ENCODE assay signal across 26 cellular contexts in genomic region chr16:48887646-48888045, GRCh38.
"Had no signal": no experiment of that assay in that cellular context is flagged by ENCODE, and none has a peak within 500 bp of the region (broad histone marks: within the 10 kb centered on the region; RNA-seq: fewer than 3 reads in every experiment).

No MANE protein-coding gene starts in this region.

- H3K27me3 ChIP-seq: ascending aorta had no signal

- H3K27ac ChIP-seq: ascending aorta, cardiac muscle cell, VCaP had no signal

- H3K4me1 ChIP-seq: ascending aorta had no signal

- H3K36me3 ChIP-seq: ascending aorta, cardiac muscle cell had no signal

- H3K4me3 ChIP-seq: ascending aorta, cardiac muscle cell had no signal

- DNase-seq: activated B cell treated with CpG ODN at 0.5 μM for 24 hours; activated CD4-positive, alpha-beta memory T cell treated with anti-CD3 and anti-CD28 coated beads, Interleukin-2, amount 10 ng/mL, durations not matched to agents 7 days and 5 days; activated CD4-positive, alpha-beta T cell treated with anti-CD3 and anti-CD28 coated beads for 4 hours; activated CD4-positive, alpha-beta T cell treated with anti-CD3 and anti-CD28 coated beads, Interleukin-2, amount 10 ng/mL, durations not matched to agents 7 days and 5 days; activated CD4-positive, alpha-beta T cell treated with anti-CD3 and anti-CD28 coated beads, Interleukin-2, amount 50 U/mL, for 48 hours; activated CD4-positive, CD25-positive, alpha-beta regulatory T cell treated with anti-CD3 and anti-CD28 coated beads, Interleukin-2, amount 50 U/mL, for 72 hours; activated CD8-positive, alpha-beta memory T cell treated with anti-CD3 and anti-CD28 coated beads for 24 hours; activated CD8-positive, alpha-beta memory T cell treated with anti-CD3 and anti-CD28 coated beads, Interleukin-2, amount 10 ng/mL, durations not matched to agents 7 days and 5 days; activated CD8-positive, alpha-beta memory T cell treated with anti-CD3 and anti-CD28 coated beads, Interleukin-2, amount 50 U/mL, for 48 hours; activated CD8-positive, alpha-beta T cell treated with anti-CD3 and anti-CD28 coated beads, Interleukin-2, amount 10 ng/mL, durations not matched to agents 7 days and 5 days; activated effector memory CD4-positive, alpha-beta T cell treated with Interleukin-2 at 50 U/mL for 16 hours; activated gamma-delta T cell; activated naive CD4-positive, alpha-beta T cell treated with anti-CD3 and anti-CD28 coated beads, Interleukin-2, amount 10 ng/mL, durations not matched to agents 7 days and 5 days; activated naive CD4-positive, alpha-beta T cell treated with Interleukin-2 at 50 U/mL for 16 hours; activated naive CD8-positive, alpha-beta T cell treated with anti-CD3 and anti-CD28 coated beads, Interleukin-2, amount 10 ng/mL, durations not matched to agents 7 days and 5 days; activated naive CD8-positive, alpha-beta T cell treated with anti-CD3 and anti-CD28 coated beads, Interleukin-2, amount 50 U/mL, for 24 hours; activated T-cell treated with anti-CD3 and anti-CD28 coated beads, Interleukin-2, amount 50 U/mL, for 24 hours; activated T-cell treated with anti-CD3 and anti-CD28 coated beads, Interleukin-2, amount 50 U/mL, for 48 hours; amygdala; anterior cingulate cortex; central memory CD4-positive, alpha-beta T cell; T-helper 2 cell; T-helper 9 cell had no signal

- H3K9me3 ChIP-seq: ascending aorta had no signal
